ENCODE assay signal across 28 cellular contexts in genomic region chr9:135805422-135806022, GRCh38.
DNase-seq lines count a peak whose midpoint lies in the region; ATAC-seq and TF ChIP-seq lines count a peak whose summit lies in the region.
"Had no signal": no experiment of that assay in that cellular context is flagged by ENCODE, and none has a peak within 500 bp of the region (broad histone marks: within the 10 kb centered on the region; RNA-seq: fewer than 3 reads in every experiment).

No MANE protein-coding gene starts in this region.

- DNase-seq in Right ventricle myocardium inferior (ENCODE audit: missing footprints) (peak; percentile 40), left cardiac atrium (no peak), nephron progenitor cell (no peak), NCI-H524 treated with DMSO at 0.1 percent for 48 hours (lab: John Stamatoyannopoulos, UW) (no peak)
- DNase-seq in effector memory CD8-positive, alpha-beta T cell, result no peak
- DNase-seq: activated CD4-positive, alpha-beta memory T cell treated with anti-CD3 and anti-CD28 coated beads for 36 hours; activated CD4-positive, CD25-positive, alpha-beta regulatory T cell treated with anti-CD3 and anti-CD28 coated beads, Interleukin-2, amount 50 U/mL, for 72 hours; activated effector memory CD4-positive, alpha-beta T cell treated with Interleukin-2 at 50 U/mL for 16 hours; activated naive CD8-positive, alpha-beta T cell treated with anti-CD3 and anti-CD28 coated beads, Interleukin-2, amount 10 ng/mL, durations not matched to agents 7 days and 5 days; activated T-cell treated with anti-CD3 and anti-CD28 coated beads for 4 hours; CD4-positive, alpha-beta memory T cell; DMS 273 treated with DMSO at 0.1 percent for 48 hours; HCEC 1CT; islet precursor cell; NCI-H1436; NCI-H2081 treated with DMSO at 0.1 percent for 48 hours; NCI-H345; NCI-H748 treated with DMSO at 0.1 percent for 48 hours; RPMI8226; sigmoid colon; stimulated activated CD4-positive, alpha-beta T cell treated with anti-CD3 and anti-CD28 coated beads, Interleukin-15, amount 100 ng/mL, for 24 hours; stimulated activated naive CD4-positive, alpha-beta T cell treated with Interleukin-2 at 50 U/mL for 16 hours; testis; uterus had no signal

- intact Hi-C loops in Right ventricle myocardium inferior (cut with DNase I), result no loop called here
- intact Hi-C loops in left cardiac atrium (cut with DNase I), result no loop called here

- H3K27me3 Mint-ChIP-seq in effector memory CD8-positive, alpha-beta T cell, result no peaks in the 10 kb centered on the region
- no peaks in the 10 kb centered on the region for H3K27me3 Mint-ChIP-seq in nephron progenitor cell (ENCODE audit: low read depth, poor library complexity)
- H3K27me3 Mint-ChIP-seq: activated CD4-positive, alpha-beta memory T cell treated with anti-CD3 and anti-CD28 coated beads for 36 hours; activated naive CD8-positive, alpha-beta T cell treated with anti-CD3 and anti-CD28 coated beads, Interleukin-2, amount 10 ng/mL, durations not matched to agents 7 days and 5 days; CD4-positive, alpha-beta memory T cell; central memory CD8-positive, alpha-beta T cell had no signal

- no peak overlapping the region for H3K4me3 Mint-ChIP-seq in effector memory CD8-positive, alpha-beta T cell
- no peak overlapping the region for H3K4me3 Mint-ChIP-seq in nephron progenitor cell
- H3K4me3 Mint-ChIP-seq: activated CD4-positive, alpha-beta memory T cell treated with anti-CD3 and anti-CD28 coated beads for 36 hours; activated naive CD8-positive, alpha-beta T cell treated with anti-CD3 and anti-CD28 coated beads, Interleukin-2, amount 10 ng/mL, durations not matched to agents 7 days and 5 days; CD4-positive, alpha-beta memory T cell; central memory CD8-positive, alpha-beta T cell had no signal

- ATAC-seq in Right ventricle myocardium inferior (no peak), left cardiac atrium (no peak), HG03432 (IDR thresholded peaks at IDR 0.05; ENCODE audit: unreplicated experiment) (no peak), HG02642 (IDR thresholded peaks at IDR 0.05; ENCODE audit: poor library complexity, unreplicated experiment) (no peak), GM18873 (IDR thresholded peaks at IDR 0.05; ENCODE audit: low FRiP score, unreplicated experiment) (no peak)
- ATAC-seq in effector memory CD8-positive, alpha-beta T cell (replicated peaks), result no peak

- H3K9me3 Mint-ChIP-seq in effector memory CD8-positive, alpha-beta T cell, result no peaks in the 10 kb centered on the region
- H3K9me3 Mint-ChIP-seq in nephron progenitor cell, result peaks cover 6% of the 10 kb centered on the region
- H3K9me3 Mint-ChIP-seq: activated CD4-positive, alpha-beta memory T cell treated with anti-CD3 and anti-CD28 coated beads for 36 hours; activated naive CD8-positive, alpha-beta T cell treated with anti-CD3 and anti-CD28 coated beads, Interleukin-2, amount 10 ng/mL, durations not matched to agents 7 days and 5 days; CD4-positive, alpha-beta memory T cell; central memory CD8-positive, alpha-beta T cell had no signal

- peaks cover 12% of the 10 kb centered on the region for H3K36me3 Mint-ChIP-seq in effector memory CD8-positive, alpha-beta T cell (ENCODE audit: insufficient read depth)
- H3K36me3 Mint-ChIP-seq in nephron progenitor cell (ENCODE audit: low read depth), result peaks cover 7% of the 10 kb centered on the region
- H3K36me3 Mint-ChIP-seq: activated naive CD8-positive, alpha-beta T cell treated with anti-CD3 and anti-CD28 coated beads, Interleukin-2, amount 10 ng/mL, durations not matched to agents 7 days and 5 days had no signal

- peak overlapping the region; percentile 73 to 87 for H3K27ac Mint-ChIP-seq in effector memory CD8-positive, alpha-beta T cell
- peak overlapping the region; percentile 88 for H3K27ac Mint-ChIP-seq in nephron progenitor cell
- H3K27ac Mint-ChIP-seq: activated CD4-positive, alpha-beta memory T cell treated with anti-CD3 and anti-CD28 coated beads for 36 hours; activated naive CD8-positive, alpha-beta T cell treated with anti-CD3 and anti-CD28 coated beads, Interleukin-2, amount 10 ng/mL, durations not matched to agents 7 days and 5 days had no signal

- H3K4me1 Mint-ChIP-seq in effector memory CD8-positive, alpha-beta T cell (ENCODE audit: low read depth in 2 of 2), result peaks cover 17 to 22% of the 10 kb centered on the region in 2 donors
- H3K4me1 Mint-ChIP-seq in nephron progenitor cell, result peaks cover 15% of the 10 kb centered on the region

- no peak for TF ChIP-seq CTCF in nephron progenitor cell (IDR thresholded peaks at IDR 0.05)
